ENCODE assay signal across 7 cellular contexts in the genomic region with DNA sequence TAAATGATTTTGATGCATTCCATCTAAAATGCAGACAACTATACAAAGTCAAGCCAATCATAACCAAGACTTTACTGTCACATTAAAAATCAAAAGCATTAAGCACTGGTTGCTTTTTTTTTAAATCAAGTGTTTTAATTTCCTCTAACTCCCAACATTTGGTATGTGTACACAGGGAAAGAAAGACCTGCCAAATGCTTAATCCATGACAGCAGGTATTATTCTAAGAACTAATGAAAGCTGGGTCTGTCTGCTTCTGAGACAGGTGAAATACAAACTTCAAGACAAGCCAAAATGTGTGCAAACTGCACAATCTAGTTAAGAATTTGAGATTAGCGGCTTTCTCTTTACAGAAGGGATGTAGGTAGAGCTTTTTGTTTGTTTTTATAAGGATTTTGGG.
"Had no signal": no experiment of that assay in that cellular context is flagged by ENCODE, and none has a peak within 500 bp of the region (broad histone marks: within the 10 kb centered on the region; RNA-seq: fewer than 3 reads in every experiment).

No MANE protein-coding gene starts in this region.

- H3K4me3 ChIP-seq: GM12878 had no signal

- DNase-seq: GDM1, GF-D8 had no signal

- FAIRE-seq: GM12878, GM12891, GM12892, GM18507, GM19239 had no signal

- ATAC-seq: GM12878 had no signal
